ENCODE assay signal across 1 cellular context in the genomic region with DNA sequence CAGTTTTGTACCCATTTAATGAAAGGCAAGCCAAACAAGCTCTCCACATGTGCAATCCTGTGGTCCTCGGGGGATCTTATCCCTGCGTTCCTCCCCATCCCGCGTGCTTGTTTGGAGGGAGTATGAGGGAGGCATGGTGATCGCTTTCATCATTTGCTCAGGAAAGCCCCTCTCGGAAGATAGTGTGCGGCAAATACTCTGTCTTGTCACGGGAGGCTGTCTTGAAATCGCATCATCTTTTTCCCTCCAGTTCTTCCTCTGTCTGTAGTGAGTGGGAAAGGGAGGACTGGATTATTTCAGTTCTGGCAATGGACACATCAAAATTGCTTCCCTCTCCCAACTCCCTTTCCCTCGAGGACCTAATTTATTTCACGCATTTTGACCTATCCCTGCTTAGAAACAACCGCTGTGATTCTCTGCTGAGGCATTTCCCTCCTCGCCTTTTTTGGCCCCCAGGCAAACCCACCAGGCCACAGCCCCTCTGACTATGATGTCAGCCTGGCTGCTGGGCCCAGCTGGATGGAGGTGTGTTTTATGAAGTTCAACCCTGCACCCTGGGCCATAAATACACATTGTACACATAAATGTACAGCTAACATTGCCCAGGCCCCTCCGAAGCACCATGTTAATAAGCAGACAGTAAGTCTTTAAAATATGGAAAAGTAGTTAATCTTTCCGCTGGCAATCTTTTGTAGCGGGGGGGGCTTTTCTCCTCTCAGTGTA.
TF ChIP-seq lines count a peak whose summit lies in the region.

No MANE protein-coding gene starts in this region.

TF ChIP-seq in IMR-90, 13 proteins besides CTCF, POLR2A, EP300 and RAD21:
- TF ChIP-seq, protein P1, sequence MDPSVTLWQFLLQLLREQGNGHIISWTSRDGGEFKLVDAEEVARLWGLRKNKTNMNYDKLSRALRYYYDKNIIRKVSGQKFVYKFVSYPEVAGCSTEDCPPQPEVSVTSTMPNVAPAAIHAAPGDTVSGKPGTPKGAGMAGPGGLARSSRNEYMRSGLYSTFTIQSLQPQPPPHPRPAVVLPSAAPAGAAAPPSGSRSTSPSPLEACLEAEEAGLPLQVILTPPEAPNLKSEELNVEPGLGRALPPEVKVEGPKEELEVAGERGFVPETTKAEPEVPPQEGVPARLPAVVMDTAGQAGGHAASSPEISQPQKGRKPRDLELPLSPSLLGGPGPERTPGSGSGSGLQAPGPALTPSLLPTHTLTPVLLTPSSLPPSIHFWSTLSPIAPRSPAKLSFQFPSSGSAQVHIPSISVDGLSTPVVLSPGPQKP (IDR thresholded peaks at IDR 0.05; ENCODE audit: borderline replicate concordance, low read depth, low read length) = no peak
- no peak for TF ChIP-seq MXI1 (IDR thresholded peaks at IDR 0.05; ENCODE audit: borderline replicate concordance, low read depth, low read length)
- no peak for TF ChIP-seq CEBPB (IDR thresholded peaks at IDR 0.05; ENCODE audit: low read depth, low read length)
- no peak for TF ChIP-seq CHD1 (IDR thresholded peaks at IDR 0.05; ENCODE audit: low read depth, low read length)
- TF ChIP-seq, protein P2, sequence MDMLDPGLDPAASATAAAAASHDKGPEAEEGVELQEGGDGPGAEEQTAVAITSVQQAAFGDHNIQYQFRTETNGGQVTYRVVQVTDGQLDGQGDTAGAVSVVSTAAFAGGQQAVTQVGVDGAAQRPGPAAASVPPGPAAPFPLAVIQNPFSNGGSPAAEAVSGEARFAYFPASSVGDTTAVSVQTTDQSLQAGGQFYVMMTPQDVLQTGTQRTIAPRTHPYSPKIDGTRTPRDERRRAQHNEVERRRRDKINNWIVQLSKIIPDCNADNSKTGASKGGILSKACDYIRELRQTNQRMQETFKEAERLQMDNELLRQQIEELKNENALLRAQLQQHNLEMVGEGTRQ (IDR thresholded peaks at IDR 0.05; ENCODE audit: low read depth, low read length) = no peak
- no peak for TF ChIP-seq SMC3 (IDR thresholded peaks at IDR 0.05; ENCODE audit: low read depth, low read length)
- no peak for TF ChIP-seq RFX5 (IDR thresholded peaks at IDR 0.05; ENCODE audit: low read depth, low read length)
- TF ChIP-seq BHLHE40 (IDR thresholded peaks at IDR 0.05; ENCODE audit: low read depth, low read length) = no peak
- TF ChIP-seq NFE2L2 (IDR thresholded peaks at IDR 0.05; ENCODE audit: low read depth, low read length) = no peak
- TF ChIP-seq RCOR1 (IDR thresholded peaks at IDR 0.05; ENCODE audit: insufficient replicate concordance, low read length) = no peak
- no peak for TF ChIP-seq MAZ (IDR thresholded peaks at IDR 0.05; ENCODE audit: borderline replicate concordance, low read depth, low read length)
- TF ChIP-seq FOS (IDR thresholded peaks at IDR 0.05; ENCODE audit: low read depth, low read length) = no peak
